In genomic region chr12:58204086-58204485, GRCh38 we compare ENCODE assay signal across 22 cellular contexts.
A peak's percentile ranks its signal among the peaks of the same experiment; 100 is the strongest.
DNase-seq lines count a peak whose midpoint lies in the region; ATAC-seq, FAIRE-seq and TF ChIP-seq lines count a peak whose summit lies in the region.
"Had no signal": no experiment of that assay in that cellular context is flagged by ENCODE, and none has a peak within 500 bp of the region (broad histone marks: within the 10 kb centered on the region; RNA-seq: fewer than 3 reads in every experiment).

No MANE protein-coding gene starts in this region.

- H3K36me3 ChIP-seq in H1 (ENCODE audit: control insufficient read depth in 2 of 4, insufficient read depth in 4 of 4, low read length in 3 of 4) = no peaks in the 10 kb centered on the region
- no peaks in the 10 kb centered on the region for H3K36me3 ChIP-seq in neural progenitor cell
- H3K36me3 ChIP-seq in small intestine (ENCODE audit: control insufficient read depth in 2 of 2, insufficient read depth in 2 of 2, low read length in 2 of 2) = no peaks in the 10 kb centered on the region
- H3K36me3 ChIP-seq: colonic mucosa, lower lobe of right lung, SJCRH30 had no signal

- no peak overlapping the region for H3K18ac ChIP-seq in H1 (ENCODE audit: extremely low read depth, low read length)

- H2AK5ac ChIP-seq in H1 (ENCODE audit: low read depth, low read length) = no peak overlapping the region

- TF ChIP-seq POLR2A in H1 (IDR thresholded peaks at IDR 0.05; ENCODE audit: control extremely low read depth in 1 of 2, low read depth in 2 of 2, low read length in 2 of 2) = no peak

- H4K5ac ChIP-seq in H1 (ENCODE audit: insufficient read length, low read depth, low read length) = no peak overlapping the region

- TF ChIP-seq EP300 in H1 (IDR thresholded peaks at IDR 0.05; ENCODE audit: borderline replicate concordance in 1 of 2, low read depth in 2 of 2, low read length in 2 of 2) = no peak

- H3K4me1 ChIP-seq in H1 (replicated peaks in 1 of 4; ENCODE audit: control insufficient read depth in 3 of 4, insufficient read depth in 4 of 4, low read length in 3 of 4) (no peaks in the 10 kb centered on the region), neural progenitor cell (peaks cover 23% of the 10 kb centered on the region), small intestine (ENCODE audit: control insufficient read depth in 2 of 2, insufficient read depth in 1 of 2, low read depth in 1 of 2, low read length in 1 of 2) (no peaks in the 10 kb centered on the region)
- H3K4me1 ChIP-seq: colonic mucosa, lower lobe of right lung had no signal

- CTCF ChIA-PET in H1 (lab: Charles Lee; ENCODE audit: partially characterized antibody) = no interaction called here

- POLR2A ChIA-PET in H1 (lab: Charles Lee; ENCODE audit: partially characterized antibody) = no interaction called here

- no peak overlapping the region for H3K23ac ChIP-seq in H1 (ENCODE audit: insufficient read length)

- no peak overlapping the region for H2BK20ac ChIP-seq in H1 (ENCODE audit: low read length)

- no peak for TF ChIP-seq CTCF in H1 (IDR thresholded peaks at IDR 0.05; ENCODE audit: control extremely low read depth in 1 of 3, insufficient read depth in 1 of 3, low read depth in 1 of 3, low read length in 3 of 3)
- no peak for TF ChIP-seq CTCF in neural progenitor cell (IDR thresholded peaks at IDR 0.05)

- H3K4me3 ChIP-seq in H1 (ENCODE audit: extremely low read depth in 1 of 4, insufficient read depth in 2 of 4, low read depth in 3 of 4, low read length in 4 of 4) (no peak overlapping the region), neural progenitor cell (no peak overlapping the region), small intestine (ENCODE audit: low read depth in 1 of 2, low read length in 2 of 2) (no peak overlapping the region)
- H3K4me3 ChIP-seq: colonic mucosa, lower lobe of right lung, SJCRH30 had no signal

- no peak overlapping the region for H2BK12ac ChIP-seq in H1 (ENCODE audit: low read depth, low read length)

- no peaks in the 10 kb centered on the region for H3K36me3 Mint-ChIP-seq in activated naive CD8-positive, alpha-beta T cell treated with anti-CD3 and anti-CD28 coated beads for 36 hours
- no peaks in the 10 kb centered on the region for H3K36me3 Mint-ChIP-seq in activated naive CD8-positive, alpha-beta T cell treated with anti-CD3 and anti-CD28 coated beads, Interleukin-2, amount 50 U/mL, for 24 hours (ENCODE audit: low read depth)
- no peaks in the 10 kb centered on the region for H3K36me3 Mint-ChIP-seq in neural progenitor cell
- H3K36me3 Mint-ChIP-seq: activated naive CD4-positive, alpha-beta T cell treated with anti-CD3 and anti-CD28 coated beads, Interleukin-2, amount 50 U/mL, for 24 hours; type B pancreatic cell had no signal

- no peak overlapping the region for H2BK15ac ChIP-seq in H1 (ENCODE audit: low read length)

- no peak for ATAC-seq in activated naive CD8-positive, alpha-beta T cell treated with anti-CD3 and anti-CD28 coated beads, Interleukin-2, amount 50 U/mL, for 24 hours
- ATAC-seq: lower lobe of right lung, Panc1 had no signal

- H2BK5ac ChIP-seq in H1 (ENCODE audit: low read depth, low read length) = no peak overlapping the region

- no peak overlapping the region for H3K56ac ChIP-seq in H1 (replicated peaks; ENCODE audit: insufficient read length, low read depth, low read length)

- no peaks in the 10 kb centered on the region for H3K79me1 ChIP-seq in H1 (ENCODE audit: low read depth, low read length)

- no peaks in the 10 kb centered on the region for H3K4me1 Mint-ChIP-seq in activated naive CD8-positive, alpha-beta T cell treated with anti-CD3 and anti-CD28 coated beads for 36 hours
- H3K4me1 Mint-ChIP-seq in activated naive CD8-positive, alpha-beta T cell treated with anti-CD3 and anti-CD28 coated beads, Interleukin-2, amount 50 U/mL, for 24 hours = peaks cover 2% of the 10 kb centered on the region
- H3K4me1 Mint-ChIP-seq in neural progenitor cell = no peaks in the 10 kb centered on the region
- H3K4me1 Mint-ChIP-seq: activated CD4-positive, alpha-beta T cell treated with anti-CD3 and anti-CD28 coated beads, Interleukin-2, amount 10 ng/mL, durations not matched to agents 24 days and 14 days; activated naive CD4-positive, alpha-beta T cell treated with anti-CD3 and anti-CD28 coated beads, Interleukin-2, amount 50 U/mL, for 24 hours had no signal

- H3K79me2 ChIP-seq in H1 (ENCODE audit: control insufficient read depth in 1 of 2, insufficient read depth in 2 of 2, low read length in 2 of 2) = no peaks in the 10 kb centered on the region
- H3K79me2 ChIP-seq in neural progenitor cell (ENCODE audit: low read depth) = no peaks in the 10 kb centered on the region

- H3F3A ChIP-seq in neural progenitor cell (ENCODE audit: low read depth) = peaks cover 14% of the 10 kb centered on the region

- H4K8ac ChIP-seq in H1 (ENCODE audit: extremely low read depth, insufficient read depth, low read length) = no peak overlapping the region

- no peak overlapping the region for H3K14ac ChIP-seq in H1 (ENCODE audit: insufficient read length)

- H3K9ac ChIP-seq in H1 (replicated peaks in 1 of 4; ENCODE audit: extremely low read depth in 1 of 4, low read depth in 3 of 4, low read length in 3 of 4) (no peak overlapping the region), neural progenitor cell (no peak overlapping the region)

- no peak for TF ChIP-seq RAD21 in H1 (IDR thresholded peaks at IDR 0.05 in 1 of 2, conservative IDR thresholded peaks at IDR 0.05 in 1 of 2; ENCODE audit: low read depth in 2 of 2, low read length in 2 of 2)

- FAIRE-seq in H1 (lab: Jason Lieb, UNC) = no peak
- no peak for FAIRE-seq in small intestine (lab: Jason Lieb, UNC)
- FAIRE-seq: H54 had no signal

- no peaks in the 10 kb centered on the region for H3K23me2 ChIP-seq in H1 (ENCODE audit: low read depth, low read length)

- H2AFZ ChIP-seq in H1 (ENCODE audit: low read length) (peak overlapping the region; percentile 39), neural progenitor cell (replicated peaks) (peak overlapping the region; percentile 26)

- H3K27me3 ChIP-seq in H1 (replicated peaks in 1 of 4; ENCODE audit: control insufficient read depth in 3 of 4, extremely low read depth in 1 of 4, insufficient read depth in 3 of 4, low read length in 3 of 4) = no peaks in the 10 kb centered on the region
- H3K27me3 ChIP-seq in neural progenitor cell = no peaks in the 10 kb centered on the region
- H3K27me3 ChIP-seq in small intestine (ENCODE audit: control insufficient read depth in 2 of 2, insufficient read depth in 2 of 2, low read length in 2 of 2) = no peaks in the 10 kb centered on the region
- H3K27me3 ChIP-seq: colonic mucosa had no signal

- no peak overlapping the region for H2BK120ac ChIP-seq in H1 (replicated peaks; ENCODE audit: low read depth, low read length)

- H3K27ac ChIP-seq in H1 (ENCODE audit: low read depth, low read length) = no peak overlapping the region
- H3K27ac ChIP-seq in neural progenitor cell = no peak overlapping the region
- H3K27ac ChIP-seq in small intestine (ENCODE audit: low read depth in 1 of 2, low read length in 1 of 2) = no peak overlapping the region
- H3K27ac ChIP-seq: 22Rv1, colonic mucosa, lower lobe of right lung, SJCRH30 had no signal

- H3K9me3 ChIP-seq in H1 (ENCODE audit: insufficient read depth in 2 of 2, low read depth in 1 of 2, low read length in 1 of 2) (no peaks in the 10 kb centered on the region), neural progenitor cell (ENCODE audit: low read depth) (no peaks in the 10 kb centered on the region), small intestine (ENCODE audit: control insufficient read depth, low read depth) (no peaks in the 10 kb centered on the region)
- H3K9me3 ChIP-seq: colonic mucosa, lower lobe of right lung, SJCRH30 had no signal

- H3K4me3 Mint-ChIP-seq in activated naive CD8-positive, alpha-beta T cell treated with anti-CD3 and anti-CD28 coated beads for 36 hours = no peak overlapping the region
- no peak overlapping the region for H3K4me3 Mint-ChIP-seq in activated naive CD8-positive, alpha-beta T cell treated with anti-CD3 and anti-CD28 coated beads, Interleukin-2, amount 50 U/mL, for 24 hours
- H3K4me3 Mint-ChIP-seq in neural progenitor cell = no peak overlapping the region
- H3K4me3 Mint-ChIP-seq: activated CD4-positive, alpha-beta T cell treated with anti-CD3 and anti-CD28 coated beads, Interleukin-2, amount 10 ng/mL, durations not matched to agents 24 days and 14 days; activated naive CD4-positive, alpha-beta T cell treated with anti-CD3 and anti-CD28 coated beads, Interleukin-2, amount 50 U/mL, for 24 hours; activated T-helper 1 cell treated with anti-CD3 and anti-CD28 coated beads, Interleukin-12 subunit alpha, Interleukin-12 subunit beta, Interleukin-2, Interleukin-4 antibody, amounts not matched to agents 30 ng/mL and 10 ng/mL and 1 ng/mL, durations not matched to agents 14 hours and 24 hours and 36 hours; T-helper 1 cell treated with Interleukin-12 subunit alpha and Interleukin-12 subunit beta and Interleukin-4 antibody, amounts not matched to agents 30 μg/mL and 1 μg/mL, for 36 hours; type B pancreatic cell had no signal

- WGBS in H1 (ENCODE audit: extremely low coverage in 1 of 2, insufficient coverage in 1 of 2, insufficient read length in 1 of 2, insufficient replicate concordance in 2 of 2, low coverage in 1 of 2, low lambda C conversion rate in 2 of 2, missing lambda C conversion rate in 1 of 2), 2 experiments = 57% methylated on average over 1 of the region's 1 CpG; no CpG with 5 or more reads in 1 of the 2 experiments
- WGBS in small intestine, 3 donors = 37 to 66% (median 50%) methylated on average over 1 of the region's 1 CpG

- H4K20me1 ChIP-seq in H1 (replicated peaks in 1 of 2; ENCODE audit: control insufficient read depth in 1 of 2, insufficient read depth in 2 of 2, low read length in 2 of 2) (no peaks in the 10 kb centered on the region), neural progenitor cell (ENCODE audit: low read depth) (no peaks in the 10 kb centered on the region)

- H3K4ac ChIP-seq in H1 (replicated peaks; ENCODE audit: insufficient read length, low read depth, low read length) = no peak overlapping the region

- H3K27ac Mint-ChIP-seq in activated naive CD8-positive, alpha-beta T cell treated with anti-CD3 and anti-CD28 coated beads for 36 hours = peak overlapping the region; percentile 2
- H3K27ac Mint-ChIP-seq in activated naive CD8-positive, alpha-beta T cell treated with anti-CD3 and anti-CD28 coated beads, Interleukin-2, amount 50 U/mL, for 24 hours = no peak overlapping the region
- no peak overlapping the region for H3K27ac Mint-ChIP-seq in neural progenitor cell
- H3K27ac Mint-ChIP-seq: activated CD4-positive, alpha-beta T cell treated with anti-CD3 and anti-CD28 coated beads, Interleukin-2, amount 10 ng/mL, durations not matched to agents 24 days and 14 days; activated naive CD4-positive, alpha-beta T cell treated with anti-CD3 and anti-CD28 coated beads, Interleukin-2, amount 50 U/mL, for 24 hours; activated T-helper 1 cell treated with anti-CD3 and anti-CD28 coated beads, Interleukin-12 subunit alpha, Interleukin-12 subunit beta, Interleukin-2, Interleukin-4 antibody, amounts not matched to agents 30 ng/mL and 10 ng/mL and 1 ng/mL, durations not matched to agents 14 hours and 24 hours and 36 hours; T-helper 1 cell treated with Interleukin-12 subunit alpha and Interleukin-12 subunit beta and Interleukin-4 antibody, amounts not matched to agents 30 μg/mL and 1 μg/mL, for 36 hours; type B pancreatic cell had no signal

- DNase-seq in activated naive CD8-positive, alpha-beta T cell treated with anti-CD3 and anti-CD28 coated beads for 36 hours = no peak
- DNase-seq in activated naive CD8-positive, alpha-beta T cell treated with anti-CD3 and anti-CD28 coated beads, Interleukin-2, amount 50 U/mL, for 24 hours = no peak
- DNase-seq in NCI-H69 (lab: John Stamatoyannopoulos, UW) (peak; percentile 7), H1 (ENCODE audit: low read depth in 1 of 2, low spot score in 2 of 2) (no peak), neural progenitor cell (ENCODE audit: low spot score) (no peak), small intestine (no peak), GF-D8 (lab: John Stamatoyannopoulos, UW) (no peak), C1 segment of cervical spinal cord (lab: John Stamatoyannopoulos, UW) (no peak)
- DNase-seq: activated CD4-positive, alpha-beta T cell treated with anti-CD3 and anti-CD28 coated beads, Interleukin-2, amount 10 ng/mL, durations not matched to agents 24 days and 14 days; colonic mucosa; lower lobe of right lung; NCI-H510A; NK-92 treated with Interleukin-12 subunit alpha and Interleukin-12 subunit beta, amount 100 ng/mL, for 24 hours; SJCRH30; stimulated activated CD4-positive, alpha-beta T cell treated with anti-CD3 and anti-CD28 coated beads, Interleukin-12 subunit alpha, Interleukin-12 subunit beta, amount 100 ng/mL, for 4 hours had no signal

- H3K9me3 Mint-ChIP-seq in activated naive CD8-positive, alpha-beta T cell treated with anti-CD3 and anti-CD28 coated beads for 36 hours = no peaks in the 10 kb centered on the region
- H3K9me3 Mint-ChIP-seq in activated naive CD8-positive, alpha-beta T cell treated with anti-CD3 and anti-CD28 coated beads, Interleukin-2, amount 50 U/mL, for 24 hours = no peaks in the 10 kb centered on the region
- peaks cover 2% of the 10 kb centered on the region for H3K9me3 Mint-ChIP-seq in neural progenitor cell
- H3K9me3 Mint-ChIP-seq: activated CD4-positive, alpha-beta T cell treated with anti-CD3 and anti-CD28 coated beads, Interleukin-2, amount 10 ng/mL, durations not matched to agents 24 days and 14 days; activated naive CD4-positive, alpha-beta T cell treated with anti-CD3 and anti-CD28 coated beads, Interleukin-2, amount 50 U/mL, for 24 hours; activated T-helper 1 cell treated with anti-CD3 and anti-CD28 coated beads, Interleukin-12 subunit alpha, Interleukin-12 subunit beta, Interleukin-2, Interleukin-4 antibody, amounts not matched to agents 30 ng/mL and 10 ng/mL and 1 ng/mL, durations not matched to agents 14 hours and 24 hours and 36 hours; T-helper 1 cell treated with Interleukin-12 subunit alpha and Interleukin-12 subunit beta and Interleukin-4 antibody, amounts not matched to agents 30 μg/mL and 1 μg/mL, for 36 hours; type B pancreatic cell had no signal

- no peak overlapping the region for H3K4me2 ChIP-seq in H1 (ENCODE audit: insufficient read depth in 1 of 2, low read depth in 2 of 2, low read length in 2 of 2)
- H3K4me2 ChIP-seq in neural progenitor cell = no peak overlapping the region

- H3K27me3 Mint-ChIP-seq in activated naive CD8-positive, alpha-beta T cell treated with anti-CD3 and anti-CD28 coated beads for 36 hours = peaks cover 6% of the 10 kb centered on the region
- peaks cover 2% of the 10 kb centered on the region for H3K27me3 Mint-ChIP-seq in activated naive CD8-positive, alpha-beta T cell treated with anti-CD3 and anti-CD28 coated beads, Interleukin-2, amount 50 U/mL, for 24 hours
- no peaks in the 10 kb centered on the region for H3K27me3 Mint-ChIP-seq in neural progenitor cell (ENCODE audit: insufficient read depth, low read depth)
- H3K27me3 Mint-ChIP-seq: activated CD4-positive, alpha-beta T cell treated with anti-CD3 and anti-CD28 coated beads, Interleukin-2, amount 10 ng/mL, durations not matched to agents 24 days and 14 days had no signal

- H4K91ac ChIP-seq in H1 (replicated peaks; ENCODE audit: insufficient read length, low read length) = no peak overlapping the region
